ENCODE assay signal across 28 cellular contexts in the genomic region with DNA sequence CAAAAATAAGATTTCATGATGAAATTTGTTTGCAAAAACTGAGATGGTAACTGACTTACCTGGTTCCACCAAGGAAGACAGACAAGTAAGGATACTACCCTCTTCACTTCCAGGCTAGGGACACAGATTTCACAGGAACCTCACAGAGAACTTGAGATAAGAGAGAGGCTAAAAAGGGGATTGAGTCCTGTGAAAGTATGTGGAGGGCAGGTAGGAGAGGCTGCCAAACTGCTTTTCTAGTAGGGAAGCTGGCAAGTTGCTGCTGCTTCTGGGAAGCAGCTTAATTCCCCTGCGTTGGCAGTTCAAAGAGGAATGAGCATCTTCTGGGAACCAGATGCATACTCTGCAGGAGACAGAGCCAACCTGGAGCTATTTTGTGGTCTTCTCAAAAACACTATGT.
"Had no signal": no experiment of that assay in that cellular context is flagged by ENCODE, and none has a peak within 500 bp of the region (broad histone marks: within the 10 kb centered on the region; RNA-seq: fewer than 3 reads in every experiment).

No MANE protein-coding gene starts in this region.

- ATAC-seq: effector memory CD8-positive, alpha-beta T cell; esophagus mucosa; gastrocnemius medialis; heart left ventricle; left colon; left lobe of liver; left ventricle myocardium superior; mucosa of descending colon had no signal

- H3K36me3 ChIP-seq: colonic mucosa, esophagus squamous epithelium, gastrocnemius medialis, heart left ventricle had no signal

- H3K9me3 ChIP-seq: colonic mucosa, esophagus squamous epithelium, gastrocnemius medialis, heart left ventricle, mucosa of descending colon had no signal

- H3K27me3 Mint-ChIP-seq: central memory CD8-positive, alpha-beta T cell; dendritic cell treated with granulocyte-macrophage colony-stimulating factor and Interleukin-4, amounts not matched to agents 40 ng/mL and 50 ng/mL, for 4 days; effector memory CD8-positive, alpha-beta T cell; memory B cell had no signal

- DNase-seq: cerebellar nuclear complex; colonic mucosa; cortex of kidney; effector CD8-positive, alpha-beta T cell; effector memory CD8-positive, alpha-beta T cell; endodermal cell; erythroblast; esophagus squamous epithelium; foreskin fibroblast; foreskin melanocyte; gastrocnemius medialis; heart left ventricle; hypothalamus; immature natural killer cell; islet precursor cell; kidney; kidney glomerular epithelial cell; left colon; left ventricle myocardium superior; mucosa of descending colon had no signal

- H3K4me1 ChIP-seq: colonic mucosa, esophagus squamous epithelium, gastrocnemius medialis, heart left ventricle had no signal

- H3K27ac Mint-ChIP-seq: dendritic cell treated with granulocyte-macrophage colony-stimulating factor and Interleukin-4, amounts not matched to agents 40 ng/mL and 50 ng/mL, for 4 days; effector memory CD8-positive, alpha-beta T cell; endodermal cell; immature natural killer cell; memory B cell; mesothelial cell of epicardium had no signal

- H3K4me3 Mint-ChIP-seq: central memory CD8-positive, alpha-beta T cell; dendritic cell treated with granulocyte-macrophage colony-stimulating factor and Interleukin-4, amounts not matched to agents 40 ng/mL and 50 ng/mL, for 4 days; effector memory CD8-positive, alpha-beta T cell; endodermal cell; immature natural killer cell; memory B cell; mesothelial cell of epicardium had no signal

- H3K27ac ChIP-seq: colonic mucosa, epithelial cell of prostate, esophagus squamous epithelium, gastrocnemius medialis, heart left ventricle, hepatocyte had no signal

- H3K4me1 Mint-ChIP-seq: central memory CD8-positive, alpha-beta T cell; immature natural killer cell; memory B cell; mesothelial cell of epicardium had no signal

- H3K4me3 ChIP-seq: colonic mucosa, esophagus squamous epithelium, gastrocnemius medialis, heart left ventricle, hepatocyte, mucosa of descending colon had no signal

- H3K27me3 ChIP-seq: colonic mucosa, esophagus squamous epithelium, gastrocnemius medialis, heart left ventricle, hepatocyte had no signal

- H3K36me3 Mint-ChIP-seq: immature natural killer cell, memory B cell, mesothelial cell of epicardium had no signal

- H3K4me2 ChIP-seq: hepatocyte had no signal

- H3K9me3 Mint-ChIP-seq: dendritic cell treated with granulocyte-macrophage colony-stimulating factor and Interleukin-4, amounts not matched to agents 40 ng/mL and 50 ng/mL, for 4 days; endodermal cell; mesothelial cell of epicardium had no signal

- H2AFZ ChIP-seq: hepatocyte had no signal

- H3K79me2 ChIP-seq: hepatocyte had no signal
